Comparison of ENCODE assay signal across 16 cellular contexts in the genomic region with DNA sequence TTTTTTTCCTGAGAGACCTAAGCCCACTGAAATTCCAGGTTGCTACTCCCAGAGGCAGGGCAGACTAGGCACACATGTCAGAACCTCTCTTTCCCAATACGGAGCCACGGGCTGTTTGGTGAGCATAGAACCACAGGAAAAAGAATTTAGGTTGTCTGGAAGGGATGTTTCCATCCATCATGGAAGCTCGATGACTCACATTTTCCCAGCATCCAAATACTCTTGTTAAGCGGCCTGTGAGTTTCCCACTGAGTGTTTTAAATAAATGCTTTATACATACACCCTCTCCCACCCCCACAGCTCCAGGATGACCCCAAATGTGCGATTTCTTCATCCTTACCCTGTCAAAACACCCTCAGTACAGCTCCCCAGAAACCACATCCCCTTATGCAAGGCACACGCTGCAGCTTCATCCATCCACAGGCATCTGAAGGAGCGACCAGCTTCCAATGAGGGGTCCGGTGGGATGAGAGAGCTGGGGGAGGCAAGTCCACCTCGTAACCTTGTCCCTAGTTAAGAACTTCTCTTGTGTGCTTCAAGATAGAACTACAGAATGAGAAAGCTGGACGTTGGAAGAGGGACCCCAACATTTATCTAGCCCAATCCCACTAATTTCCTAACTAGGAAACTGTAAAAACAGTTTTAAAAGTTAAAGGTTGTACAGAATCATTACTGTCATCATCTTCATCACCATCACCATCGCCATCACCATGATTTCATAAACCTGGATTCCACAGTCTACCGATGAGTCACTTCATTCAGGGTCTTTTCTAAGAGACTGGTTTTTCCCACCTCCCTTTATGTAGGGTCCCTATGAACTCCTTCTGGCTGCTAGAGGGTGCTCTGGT.
DNase-seq lines count a peak whose midpoint lies in the region; ATAC-seq and TF ChIP-seq lines count a peak whose summit lies in the region.
"Had no signal": no experiment of that assay in that cellular context is flagged by ENCODE, and none has a peak within 500 bp of the region (broad histone marks: within the 10 kb centered on the region; RNA-seq: fewer than 3 reads in every experiment).

No MANE protein-coding gene starts in this region.

- intact Hi-C loops in Right ventricle myocardium superior (cut with DNase I) (no loop called here), Calu3 (cut with micrococcal nuclease; ENCODE audit: unreplicated experiment) (no loop called here)
- intact Hi-C loops in activated CD4-positive, alpha-beta memory T cell treated with anti-CD3 and anti-CD28 coated beads for 36 hours (cut with micrococcal nuclease) = no loop called here

- no peak overlapping the region for H3K27ac ChIP-seq in GM23338 (ENCODE audit: low read depth)
- H3K27ac ChIP-seq: gastrocnemius medialis had no signal

- peaks cover 37% of the 10 kb centered on the region for H3K79me2 ChIP-seq in GM23338 (replicated peaks; ENCODE audit: insufficient read depth)

- CTCF ChIA-PET in Calu3 (lab: Charles Lee) = interaction anchor here (0.6 kb wide), 1 partner anchor 83 kb away, joined by 3 read pairs; no protein-coding TSS in a partner anchor
- CTCF ChIA-PET in activated CD4-positive, alpha-beta memory T cell treated with anti-CD3 and anti-CD28 coated beads for 36 hours (lab: Charles Lee) = no interaction called here

- peak overlapping the region; percentile 51; the same call in 1 of the 2 replicates for H3K4me3 ChIP-seq in GM23338
- H3K4me3 ChIP-seq in fibroblast of pulmonary artery (replicated peaks; ENCODE audit: low read depth, low read length) = no peak overlapping the region
- H3K4me3 ChIP-seq: gastrocnemius medialis had no signal

- H3K27ac Mint-ChIP-seq in GM23338 (no peak overlapping the region), Calu3 (ENCODE audit: unreplicated experiment) (no peak overlapping the region)
- H3K27ac Mint-ChIP-seq in activated CD4-positive, alpha-beta memory T cell treated with anti-CD3 and anti-CD28 coated beads for 36 hours = no peak overlapping the region
- H3K27ac Mint-ChIP-seq: CD8-positive, alpha-beta T cell; stimulated activated naive CD8-positive, alpha-beta T cell treated with anti-CD3 and anti-CD28 coated beads, Interleukin-15, Interleukin-2, amounts not matched to agents 100 ng/mL and 50 ng/mL, for 24 hours had no signal

- no peak for TF ChIP-seq CTCF in GM23338 (conservative IDR thresholded peaks at IDR 0.05; ENCODE audit: low read depth in 2 of 2)
- TF ChIP-seq CTCF in fibroblast of pulmonary artery (IDR thresholded peaks at IDR 0.05; ENCODE audit: low read length, missing control alignments) = no peak
- no peak for TF ChIP-seq CTCF in Calu3 (IDR thresholded peaks at IDR 0.05; ENCODE audit: unreplicated experiment)

- H2AFZ ChIP-seq in GM23338 = no peak overlapping the region

- no peaks in the 10 kb centered on the region for H3K27me3 ChIP-seq in GM23338 (ENCODE audit: insufficient read depth)
- H3K27me3 ChIP-seq: gastrocnemius medialis had no signal

- no peaks in the 10 kb centered on the region; the same call in 1 of the 2 replicates for H3K36me3 ChIP-seq in GM23338 (ENCODE audit: insufficient read depth)
- H3K36me3 ChIP-seq: gastrocnemius medialis had no signal

- peaks cover 13% of the 10 kb centered on the region for H3F3A ChIP-seq in GM23338 (replicated peaks; ENCODE audit: low read depth)

- no peaks in the 10 kb centered on the region for H4K20me1 ChIP-seq in GM23338 (replicated peaks; ENCODE audit: insufficient read depth)

- peaks cover 9% of the 10 kb centered on the region; the same call in 1 of the 2 replicates for H3K9me2 ChIP-seq in GM23338 (ENCODE audit: insufficient read depth)

- ATAC-seq in GM23338 (no peak), Right ventricle myocardium superior (ENCODE audit: poor library complexity) (no peak), HG02970 (IDR thresholded peaks at IDR 0.05; ENCODE audit: low FRiP score, unreplicated experiment) (no peak)
- ATAC-seq: activated CD4-positive, CD25-positive, alpha-beta regulatory T cell treated with anti-CD3 and anti-CD28 coated beads, Interleukin-2, amount 50 U/mL, for 24 hours; CD8-positive, alpha-beta T cell; gastrocnemius medialis had no signal

- H3K9me3 Mint-ChIP-seq in GM23338 (peaks cover 12% of the 10 kb centered on the region; the same call in 2 of the 3 replicates), Calu3 (ENCODE audit: low read depth, unreplicated experiment) (no peaks in the 10 kb centered on the region)
- H3K9me3 Mint-ChIP-seq in activated CD4-positive, alpha-beta memory T cell treated with anti-CD3 and anti-CD28 coated beads for 36 hours = no peaks in the 10 kb centered on the region
- H3K9me3 Mint-ChIP-seq: CD8-positive, alpha-beta T cell; stimulated activated naive CD8-positive, alpha-beta T cell treated with anti-CD3 and anti-CD28 coated beads, Interleukin-15, Interleukin-2, amounts not matched to agents 100 ng/mL and 50 ng/mL, for 24 hours had no signal

- peaks cover 44% of the 10 kb centered on the region for H3K36me3 Mint-ChIP-seq in GM23338 (ENCODE audit: low read depth)
- H3K36me3 Mint-ChIP-seq in Calu3 (ENCODE audit: insufficient read depth, unreplicated experiment) = no peaks in the 10 kb centered on the region
- H3K36me3 Mint-ChIP-seq in activated CD4-positive, alpha-beta memory T cell treated with anti-CD3 and anti-CD28 coated beads for 36 hours = no peaks in the 10 kb centered on the region
- H3K36me3 Mint-ChIP-seq: CD8-positive, alpha-beta T cell; naive B cell had no signal

- POLR2A ChIA-PET in activated CD4-positive, alpha-beta memory T cell treated with anti-CD3 and anti-CD28 coated beads for 36 hours (lab: Charles Lee) = no interaction called here

- peaks cover 52% of the 10 kb centered on the region for H3K4me1 ChIP-seq in GM23338 (ENCODE audit: insufficient read depth)
- H3K4me1 ChIP-seq: gastrocnemius medialis had no signal

- H3K4me3 Mint-ChIP-seq in GM23338 (no peak overlapping the region), Calu3 (ENCODE audit: low read depth, unreplicated experiment) (no peak overlapping the region)
- H3K4me3 Mint-ChIP-seq in activated CD4-positive, alpha-beta memory T cell treated with anti-CD3 and anti-CD28 coated beads for 36 hours = no peak overlapping the region
- H3K4me3 Mint-ChIP-seq: CD8-positive, alpha-beta T cell; naive B cell; stimulated activated naive CD8-positive, alpha-beta T cell treated with anti-CD3 and anti-CD28 coated beads, Interleukin-15, Interleukin-2, amounts not matched to agents 100 ng/mL and 50 ng/mL, for 24 hours had no signal

- DNase-seq in GM23338 (ENCODE audit: low spot score) (no peak), SKM-1 (lab: John Stamatoyannopoulos, UW; ENCODE audit: unreplicated experiment) (peak; percentile 40), fibroblast of pulmonary artery (ENCODE audit: low read depth) (peak; percentile 37), renal cortical epithelial cell (ENCODE audit: low read depth) (peak; percentile 36), Right ventricle myocardium superior (no peak), Calu3 (no peak)
- DNase-seq in activated CD4-positive, alpha-beta memory T cell treated with anti-CD3 and anti-CD28 coated beads for 36 hours = no peak
- DNase-seq: CD8-positive, alpha-beta T cell; gastrocnemius medialis; GOT3; naive B cell; right cardiac atrium; SW 1271 had no signal

- peak overlapping the region; percentile 92 for H3K4me2 ChIP-seq in GM23338

- H3K27me3 Mint-ChIP-seq in GM23338 (ENCODE audit: insufficient read depth, low read depth, poor library complexity) (peaks cover 16% of the 10 kb centered on the region), Calu3 (ENCODE audit: unreplicated experiment) (peaks cover 14% of the 10 kb centered on the region)
- no peaks in the 10 kb centered on the region for H3K27me3 Mint-ChIP-seq in activated CD4-positive, alpha-beta memory T cell treated with anti-CD3 and anti-CD28 coated beads for 36 hours
- H3K27me3 Mint-ChIP-seq: stimulated activated naive CD8-positive, alpha-beta T cell treated with anti-CD3 and anti-CD28 coated beads, Interleukin-15, Interleukin-2, amounts not matched to agents 100 ng/mL and 50 ng/mL, for 24 hours had no signal

- no TSS peak for BruUV-seq in Calu3 (replicated peaks; lab: Mats Ljungman, UMichigan)

- H3K4me1 Mint-ChIP-seq in GM23338 (peaks cover 69% of the 10 kb centered on the region), Calu3 (ENCODE audit: low read depth, unreplicated experiment) (peaks cover 13% of the 10 kb centered on the region)
- no peaks in the 10 kb centered on the region for H3K4me1 Mint-ChIP-seq in activated CD4-positive, alpha-beta memory T cell treated with anti-CD3 and anti-CD28 coated beads for 36 hours (ENCODE audit: low read depth)
- H3K4me1 Mint-ChIP-seq: naive B cell had no signal

TF ChIP-seq in GM23338, 12 proteins besides CTCF, POLR2A, EP300 and RAD21 (continues in another document):
- TF ChIP-seq ZNF114 (CRISPR knock-in tag; IDR thresholded peaks at IDR 0.05) (no peak), ZNF331 (CRISPR knock-in tag; IDR thresholded peaks at IDR 0.05; ENCODE audit: low read depth) (no peak)

Comparison
In these comparisons a context has a peak if more than half of its experiments do, and no peak if none do; other contexts are left out.
1. DNase-seq: peak in SKM-1 (single experiment), fibroblast of pulmonary artery (single experiment) and renal cortical epithelial cell (single experiment); none in GM23338 (single experiment), Right ventricle myocardium superior (single experiment), Calu3 (single experiment) and activated CD4-positive, alpha-beta memory T cell treated with anti-CD3 and anti-CD28 coated beads for 36 hours (single experiment).